ENCODE assay signal across 8 cellular contexts in genomic region chr9:6106576-6107339, GRCh38.
DNase-seq lines count a peak whose midpoint lies in the region; TF ChIP-seq lines count a peak whose summit lies in the region.

No MANE protein-coding gene starts in this region.

- TF ChIP-seq CTCF in HFF-Myc (IDR thresholded peaks at IDR 0.05; ENCODE audit: low read depth, low read length, missing control alignments) = peak; percentile 41

- in situ Hi-C loops in T47D (cut with HindIII; ENCODE audit: low pct_unique_long_range_greater_than_20kb, low sequenced_read_pairs) = no loop called here

- H3K4me3 ChIP-seq in HFF-Myc (replicated peaks; ENCODE audit: low read depth, low read length) = no peak overlapping the region

- DNase-seq in NCI-H82 (lab: John Stamatoyannopoulos, UW) (peak; percentile 38), NCI-H82 treated with DMSO at 0.1 percent for 48 hours (lab: John Stamatoyannopoulos, UW; ENCODE audit: unreplicated experiment) (no peak), HFF-Myc (ENCODE audit: extremely low read depth, low read depth) (peak; percentile 12), NAMALWA (ENCODE audit: low spot score) (peak; percentile 52), T47D (ENCODE audit: low read depth in 1 of 2, low spot score in 1 of 2) (peak; percentile 47 to 75), kidney glomerular epithelial cell (lab: John Stamatoyannopoulos, UW) (peak; percentile 5)
- no peak for DNase-seq in activated effector memory CD4-positive, alpha-beta T cell treated with anti-CD3 and anti-CD28 coated beads, Interleukin-2, amount 50 U/mL, for 16 hours
- no peak for DNase-seq in stimulated activated CD4-positive, alpha-beta T cell treated with anti-CD3 and anti-CD28 coated beads, Interleukin-12 subunit alpha, Interleukin-12 subunit beta, amount 100 ng/mL, for 4 hours

Comparison
In these comparisons a context has a peak if more than half of its experiments do, and no peak if none do; other contexts are left out.
1. DNase-seq: peak in NCI-H82 (single experiment), HFF-Myc (single experiment), NAMALWA (single experiment), T47D (2 of 2) and kidney glomerular epithelial cell (single experiment); none in NCI-H82 treated with DMSO at 0.1 percent for 48 hours (single experiment), activated effector memory CD4-positive, alpha-beta T cell treated with anti-CD3 and anti-CD28 coated beads, Interleukin-2, amount 50 U/mL, for 16 hours (single experiment) and stimulated activated CD4-positive, alpha-beta T cell treated with anti-CD3 and anti-CD28 coated beads, Interleukin-12 subunit alpha, Interleukin-12 subunit beta, amount 100 ng/mL, for 4 hours (single experiment).